Comparison of ENCODE assay signal across 2 cellular contexts in the genomic region with DNA sequence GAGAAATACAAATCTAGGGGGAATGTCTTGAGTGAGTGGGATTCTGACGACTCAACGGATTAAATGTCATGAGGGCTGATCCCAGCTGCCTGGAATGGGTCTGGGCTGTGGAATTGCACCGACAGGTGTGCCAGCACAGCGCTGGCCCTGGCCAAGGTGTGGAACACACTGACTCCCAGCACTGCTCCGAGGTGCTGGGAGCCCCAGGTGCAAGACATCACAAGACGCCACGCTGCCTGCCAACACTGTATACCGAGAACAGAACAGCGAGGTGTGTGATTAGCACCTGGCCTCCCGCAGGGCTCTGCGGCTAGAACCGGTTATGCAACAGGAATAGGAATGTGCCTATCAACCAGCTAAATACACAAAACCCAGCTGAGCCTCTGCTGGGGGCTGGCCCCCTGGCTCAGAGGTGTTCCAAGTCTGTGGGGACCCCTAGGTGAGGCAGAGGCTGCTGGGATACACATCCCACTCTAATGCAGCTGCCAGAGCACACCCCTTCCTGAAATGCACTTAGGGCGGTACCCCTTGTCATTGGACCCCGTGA.
TF ChIP-seq lines count a peak whose summit lies in the region.

No MANE protein-coding gene starts in this region.

TF ChIP-seq in GM23338, 12 proteins besides CTCF, POLR2A, EP300 and RAD21:
- TF ChIP-seq, protein P1, sequence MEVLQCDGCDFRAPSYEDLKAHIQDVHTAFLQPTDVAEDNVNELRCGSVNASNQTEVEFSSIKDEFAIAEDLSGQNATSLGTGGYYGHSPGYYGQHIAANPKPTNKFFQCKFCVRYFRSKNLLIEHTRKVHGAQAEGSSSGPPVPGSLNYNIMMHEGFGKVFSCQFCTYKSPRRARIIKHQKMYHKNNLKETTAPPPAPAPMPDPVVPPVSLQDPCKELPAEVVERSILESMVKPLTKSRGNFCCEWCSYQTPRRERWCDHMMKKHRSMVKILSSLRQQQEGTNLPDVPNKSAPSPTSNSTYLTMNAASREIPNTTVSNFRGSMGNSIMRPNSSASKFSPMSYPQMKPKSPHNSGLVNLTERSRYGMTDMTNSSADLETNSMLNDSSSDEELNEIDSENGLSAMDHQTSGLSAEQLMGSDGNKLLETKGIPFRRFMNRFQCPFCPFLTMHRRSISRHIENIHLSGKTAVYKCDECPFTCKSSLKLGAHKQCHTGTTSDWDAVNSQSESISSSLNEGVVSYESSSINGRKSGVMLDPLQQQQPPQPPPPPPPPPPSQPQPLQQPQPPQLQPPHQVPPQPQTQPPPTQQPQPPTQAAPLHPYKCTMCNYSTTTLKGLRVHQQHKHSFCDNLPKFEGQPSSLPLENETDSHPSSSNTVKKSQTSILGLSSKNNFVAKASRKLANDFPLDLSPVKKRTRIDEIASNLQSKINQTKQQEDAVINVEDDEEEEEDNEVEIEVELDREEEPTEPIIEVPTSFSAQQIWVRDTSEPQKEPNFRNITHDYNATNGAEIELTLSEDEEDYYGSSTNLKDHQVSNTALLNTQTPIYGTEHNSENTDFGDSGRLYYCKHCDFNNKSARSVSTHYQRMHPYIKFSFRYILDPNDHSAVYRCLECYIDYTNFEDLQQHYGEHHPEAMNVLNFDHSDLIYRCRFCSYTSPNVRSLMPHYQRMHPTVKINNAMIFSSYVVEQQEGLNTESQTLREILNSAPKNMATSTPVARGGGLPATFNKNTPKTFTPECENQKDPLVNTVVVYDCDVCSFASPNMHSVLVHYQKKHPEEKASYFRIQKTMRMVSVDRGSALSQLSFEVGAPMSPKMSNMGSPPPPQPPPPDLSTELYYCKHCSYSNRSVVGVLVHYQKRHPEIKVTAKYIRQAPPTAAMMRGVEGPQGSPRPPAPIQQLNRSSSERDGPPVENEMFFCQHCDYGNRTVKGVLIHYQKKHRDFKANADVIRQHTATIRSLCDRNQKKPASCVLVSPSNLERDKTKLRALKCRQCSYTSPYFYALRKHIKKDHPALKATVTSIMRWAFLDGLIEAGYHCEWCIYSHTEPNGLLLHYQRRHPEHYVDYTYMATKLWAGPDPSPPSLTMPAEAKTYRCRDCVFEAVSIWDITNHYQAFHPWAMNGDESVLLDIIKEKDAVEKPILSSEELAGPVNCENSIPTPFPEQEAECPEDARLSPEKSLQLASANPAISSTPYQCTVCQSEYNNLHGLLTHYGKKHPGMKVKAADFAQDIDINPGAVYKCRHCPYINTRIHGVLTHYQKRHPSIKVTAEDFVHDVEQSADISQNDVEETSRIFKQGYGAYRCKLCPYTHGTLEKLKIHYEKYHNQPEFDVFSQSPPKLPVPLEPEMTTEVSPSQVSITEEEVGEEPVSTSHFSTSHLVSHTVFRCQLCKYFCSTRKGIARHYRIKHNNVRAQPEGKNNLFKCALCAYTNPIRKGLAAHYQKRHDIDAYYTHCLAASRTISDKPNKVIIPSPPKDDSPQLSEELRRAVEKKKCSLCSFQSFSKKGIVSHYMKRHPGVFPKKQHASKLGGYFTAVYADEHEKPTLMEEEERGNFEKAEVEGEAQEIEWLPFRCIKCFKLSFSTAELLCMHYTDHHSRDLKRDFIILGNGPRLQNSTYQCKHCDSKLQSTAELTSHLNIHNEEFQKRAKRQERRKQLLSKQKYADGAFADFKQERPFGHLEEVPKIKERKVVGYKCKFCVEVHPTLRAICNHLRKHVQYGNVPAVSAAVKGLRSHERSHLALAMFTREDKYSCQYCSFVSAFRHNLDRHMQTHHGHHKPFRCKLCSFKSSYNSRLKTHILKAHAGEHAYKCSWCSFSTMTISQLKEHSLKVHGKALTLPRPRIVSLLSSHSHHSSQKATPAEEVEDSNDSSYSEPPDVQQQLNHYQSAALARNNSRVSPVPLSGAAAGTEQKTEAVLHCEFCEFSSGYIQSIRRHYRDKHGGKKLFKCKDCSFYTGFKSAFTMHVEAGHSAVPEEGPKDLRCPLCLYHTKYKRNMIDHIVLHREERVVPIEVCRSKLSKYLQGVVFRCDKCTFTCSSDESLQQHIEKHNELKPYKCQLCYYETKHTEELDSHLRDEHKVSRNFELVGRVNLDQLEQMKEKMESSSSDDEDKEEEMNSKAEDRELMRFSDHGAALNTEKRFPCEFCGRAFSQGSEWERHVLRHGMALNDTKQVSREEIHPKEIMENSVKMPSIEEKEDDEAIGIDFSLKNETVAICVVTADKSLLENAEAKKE (CRISPR knock-in tag; IDR thresholded peaks at IDR 0.05): no peak
- TF ChIP-seq, protein P2, sequence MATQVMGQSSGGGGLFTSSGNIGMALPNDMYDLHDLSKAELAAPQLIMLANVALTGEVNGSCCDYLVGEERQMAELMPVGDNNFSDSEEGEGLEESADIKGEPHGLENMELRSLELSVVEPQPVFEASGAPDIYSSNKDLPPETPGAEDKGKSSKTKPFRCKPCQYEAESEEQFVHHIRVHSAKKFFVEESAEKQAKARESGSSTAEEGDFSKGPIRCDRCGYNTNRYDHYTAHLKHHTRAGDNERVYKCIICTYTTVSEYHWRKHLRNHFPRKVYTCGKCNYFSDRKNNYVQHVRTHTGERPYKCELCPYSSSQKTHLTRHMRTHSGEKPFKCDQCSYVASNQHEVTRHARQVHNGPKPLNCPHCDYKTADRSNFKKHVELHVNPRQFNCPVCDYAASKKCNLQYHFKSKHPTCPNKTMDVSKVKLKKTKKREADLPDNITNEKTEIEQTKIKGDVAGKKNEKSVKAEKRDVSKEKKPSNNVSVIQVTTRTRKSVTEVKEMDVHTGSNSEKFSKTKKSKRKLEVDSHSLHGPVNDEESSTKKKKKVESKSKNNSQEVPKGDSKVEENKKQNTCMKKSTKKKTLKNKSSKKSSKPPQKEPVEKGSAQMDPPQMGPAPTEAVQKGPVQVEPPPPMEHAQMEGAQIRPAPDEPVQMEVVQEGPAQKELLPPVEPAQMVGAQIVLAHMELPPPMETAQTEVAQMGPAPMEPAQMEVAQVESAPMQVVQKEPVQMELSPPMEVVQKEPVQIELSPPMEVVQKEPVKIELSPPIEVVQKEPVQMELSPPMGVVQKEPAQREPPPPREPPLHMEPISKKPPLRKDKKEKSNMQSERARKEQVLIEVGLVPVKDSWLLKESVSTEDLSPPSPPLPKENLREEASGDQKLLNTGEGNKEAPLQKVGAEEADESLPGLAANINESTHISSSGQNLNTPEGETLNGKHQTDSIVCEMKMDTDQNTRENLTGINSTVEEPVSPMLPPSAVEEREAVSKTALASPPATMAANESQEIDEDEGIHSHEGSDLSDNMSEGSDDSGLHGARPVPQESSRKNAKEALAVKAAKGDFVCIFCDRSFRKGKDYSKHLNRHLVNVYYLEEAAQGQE (IDR thresholded peaks at IDR 0.05; ENCODE audit: unreplicated experiment): no peak
- no peak for TF ChIP-seq JUNB (IDR thresholded peaks at IDR 0.05; ENCODE audit: unreplicated experiment)
- no peak for TF ChIP-seq ZNF331 (CRISPR knock-in tag; IDR thresholded peaks at IDR 0.05; ENCODE audit: low read depth)
- TF ChIP-seq ZNF114 (CRISPR knock-in tag; IDR thresholded peaks at IDR 0.05): no peak
- TF ChIP-seq, protein P3, sequence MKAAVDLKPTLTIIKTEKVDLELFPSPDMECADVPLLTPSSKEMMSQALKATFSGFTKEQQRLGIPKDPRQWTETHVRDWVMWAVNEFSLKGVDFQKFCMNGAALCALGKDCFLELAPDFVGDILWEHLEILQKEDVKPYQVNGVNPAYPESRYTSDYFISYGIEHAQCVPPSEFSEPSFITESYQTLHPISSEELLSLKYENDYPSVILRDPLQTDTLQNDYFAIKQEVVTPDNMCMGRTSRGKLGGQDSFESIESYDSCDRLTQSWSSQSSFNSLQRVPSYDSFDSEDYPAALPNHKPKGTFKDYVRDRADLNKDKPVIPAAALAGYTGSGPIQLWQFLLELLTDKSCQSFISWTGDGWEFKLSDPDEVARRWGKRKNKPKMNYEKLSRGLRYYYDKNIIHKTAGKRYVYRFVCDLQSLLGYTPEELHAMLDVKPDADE (IDR thresholded peaks at IDR 0.05): no peak
- no peak for TF ChIP-seq POLR2AphosphoS5 (IDR thresholded peaks at IDR 0.05; ENCODE audit: low read depth)
TF ChIP-seq in GM23338: peak in this region for 0.

TF ChIP-seq in SK-N-SH, 30 proteins besides CTCF, POLR2A, EP300 and RAD21:
- no peak for TF ChIP-seq JUND (IDR thresholded peaks at IDR 0.05)
- no peak for TF ChIP-seq TAF1 (IDR thresholded peaks at IDR 0.05; ENCODE audit: borderline replicate concordance, low read depth, low read length)
- no peak for TF ChIP-seq SIN3A (IDR thresholded peaks at IDR 0.05; ENCODE audit: borderline replicate concordance, low read depth, low read length)
- TF ChIP-seq NFIC (IDR thresholded peaks at IDR 0.05; ENCODE audit: borderline replicate concordance): no peak
- no peak for TF ChIP-seq ELF1 (IDR thresholded peaks at IDR 0.05)
- TF ChIP-seq, protein P4, sequence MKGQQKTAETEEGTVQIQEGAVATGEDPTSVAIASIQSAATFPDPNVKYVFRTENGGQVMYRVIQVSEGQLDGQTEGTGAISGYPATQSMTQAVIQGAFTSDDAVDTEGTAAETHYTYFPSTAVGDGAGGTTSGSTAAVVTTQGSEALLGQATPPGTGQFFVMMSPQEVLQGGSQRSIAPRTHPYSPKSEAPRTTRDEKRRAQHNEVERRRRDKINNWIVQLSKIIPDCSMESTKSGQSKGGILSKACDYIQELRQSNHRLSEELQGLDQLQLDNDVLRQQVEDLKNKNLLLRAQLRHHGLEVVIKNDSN (IDR thresholded peaks at IDR 0.05; ENCODE audit: borderline replicate concordance, low read depth): no peak
- no peak for TF ChIP-seq RFX5 (IDR thresholded peaks at IDR 0.05; ENCODE audit: low read length)
- TF ChIP-seq MEF2A (IDR thresholded peaks at IDR 0.05; ENCODE audit: borderline replicate concordance, low read depth): no peak
- TF ChIP-seq RCOR1 (IDR thresholded peaks at IDR 0.05; ENCODE audit: low read length): no peak
- no peak for TF ChIP-seq FOXJ3 (CRISPR knock-in tag; IDR thresholded peaks at IDR 0.05)
- no peak for TF ChIP-seq POLR2AphosphoS5 (IDR thresholded peaks at IDR 0.05; ENCODE audit: low read depth, low read length)
- TF ChIP-seq, protein P5, sequence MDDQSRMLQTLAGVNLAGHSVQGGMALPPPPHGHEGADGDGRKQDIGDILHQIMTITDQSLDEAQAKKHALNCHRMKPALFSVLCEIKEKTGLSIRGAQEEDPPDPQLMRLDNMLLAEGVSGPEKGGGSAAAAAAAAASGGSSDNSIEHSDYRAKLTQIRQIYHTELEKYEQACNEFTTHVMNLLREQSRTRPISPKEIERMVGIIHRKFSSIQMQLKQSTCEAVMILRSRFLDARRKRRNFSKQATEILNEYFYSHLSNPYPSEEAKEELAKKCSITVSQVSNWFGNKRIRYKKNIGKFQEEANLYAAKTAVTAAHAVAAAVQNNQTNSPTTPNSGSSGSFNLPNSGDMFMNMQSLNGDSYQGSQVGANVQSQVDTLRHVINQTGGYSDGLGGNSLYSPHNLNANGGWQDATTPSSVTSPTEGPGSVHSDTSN (IDR thresholded peaks at IDR 0.05): no peak
- no peak for TF ChIP-seq SMC3 (IDR thresholded peaks at IDR 0.05; ENCODE audit: low read depth, low read length)
